Comparison of ENCODE assay signal across 11 cellular contexts in the genomic region with DNA sequence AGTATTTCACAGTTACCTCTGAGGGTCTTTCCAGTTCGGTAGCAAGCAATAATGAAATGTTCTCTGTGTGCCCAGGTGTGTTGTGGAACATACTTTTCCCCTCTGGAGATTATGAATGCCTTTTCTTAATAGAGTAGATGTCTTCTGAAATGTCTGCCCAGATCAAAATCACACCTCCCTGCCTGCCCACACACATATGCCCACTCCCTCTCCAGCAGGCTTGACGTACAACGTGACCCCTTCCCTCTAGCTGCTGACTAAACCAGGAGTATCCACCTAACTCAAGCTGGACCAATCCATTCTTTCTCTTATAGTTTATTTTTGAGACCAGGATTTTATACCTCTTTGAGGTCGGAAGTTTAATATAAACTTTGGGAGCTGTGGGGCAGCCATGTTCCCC.
"Had no signal": no experiment of that assay in that cellular context is flagged by ENCODE, and none has a peak within 500 bp of the region (broad histone marks: within the 10 kb centered on the region; RNA-seq: fewer than 3 reads in every experiment).

No MANE protein-coding gene starts in this region.

- ATAC-seq: activated CD4-positive, CD25-positive, alpha-beta regulatory T cell treated with anti-CD3 and anti-CD28 coated beads, Interleukin-2, amount 50 U/mL, for 24 hours; stimulated activated effector memory CD8-positive, alpha-beta T cell treated with anti-CD3 and anti-CD28 coated beads, Interleukin-12 subunit alpha, Interleukin-12 subunit beta, amount 100 ng/mL, for 72 hours had no signal

- DNase-seq: activated CD4-positive, alpha-beta T cell treated with anti-CD3 and anti-CD28 coated beads, Interleukin-2, amount 50 U/mL, for 1 hour; activated CD8-positive, alpha-beta memory T cell treated with anti-CD3 and anti-CD28 coated beads for 24 hours; activated naive CD8-positive, alpha-beta T cell treated with anti-CD3 and anti-CD28 coated beads, Interleukin-2, amount 10 ng/mL, durations not matched to agents 7 days and 5 days; brain microvascular endothelial cell; cerebellar nuclear complex; effector memory CD4-positive, alpha-beta T cell; ovary; T-helper 1 cell; T1000 had no signal

- H3K27ac ChIP-seq: brain microvascular endothelial cell, ovary had no signal

- H3K36me3 ChIP-seq: brain microvascular endothelial cell, ovary had no signal

- H3K27me3 ChIP-seq: brain microvascular endothelial cell, ovary had no signal

- H3K4me3 ChIP-seq: ovary had no signal

- H3K9me3 ChIP-seq: ovary had no signal
